ENCODE assay signal across 25 cellular contexts in genomic region chr13:41579168-41579567, GRCh38.
"Had no signal": no experiment of that assay in that cellular context is flagged by ENCODE, and none has a peak within 500 bp of the region (broad histone marks: within the 10 kb centered on the region; RNA-seq: fewer than 3 reads in every experiment).

No MANE protein-coding gene starts in this region.

- H3K27ac ChIP-seq: left ventricle myocardium inferior, ovary, right atrium auricular region, skin epidermis, stomach, testis, thyroid gland, transverse colon, upper lobe of left lung, vagina had no signal

- H3K27me3 ChIP-seq: ovary, right atrium auricular region, stomach, testis, thyroid gland, transverse colon, upper lobe of left lung, vagina had no signal

- FAIRE-seq: islet of Langerhans, kidney had no signal

- H3K4me1 ChIP-seq: right atrium auricular region, testis, transverse colon, vagina had no signal

- H3K9me3 ChIP-seq: left ventricle myocardium inferior, ovary, right atrium auricular region, stomach, testis, thyroid gland, transverse colon, upper lobe of left lung, vagina had no signal

- ATAC-seq: naive thymus-derived CD4-positive, alpha-beta T cell; natural killer cell treated with Interleukin-12 subunit alpha and Interleukin-12 subunit beta and Interleukin-15 and Interleukin-18, amount 100 ng/mL, for 72 hours; sciatic nerve; stimulated activated naive B cell treated with anti-CD40 and anti-IgM and Interleukin-4, amounts not matched to agents 10 μg/mL and 1 μg/mL and 100 μg/mL, for 72 hours; stimulated activated naive CD8-positive, alpha-beta T cell treated with anti-CD3 and anti-CD28 coated beads, Interleukin-15, Interleukin-2, amounts not matched to agents 100 U/mL and 50 U/mL, for 24 hours had no signal

- DNase-seq: hypothalamus; immature natural killer cell; kidney; left ventricle myocardium inferior; mesendoderm; naive thymus-derived CD4-positive, alpha-beta T cell; ovary; stimulated activated CD4-positive, alpha-beta T cell treated with anti-CD3 and anti-CD28 coated beads, Interleukin-12 subunit alpha, Interleukin-12 subunit beta, amount 100 ng/mL, for 4 hours; stimulated activated CD4-positive, alpha-beta T cell treated with anti-CD3 and anti-CD28 coated beads, Interleukin-15, amount 100 ng/mL, for 24 hours; stimulated activated CD4-positive, alpha-beta T cell treated with anti-CD3 and anti-CD28 coated beads, Interleukin-2, amount 100 ng/mL, for 24 hours; stimulated activated CD4-positive, alpha-beta T cell treated with anti-CD3 and anti-CD28 coated beads, Interleukin-4, amount 100 ng/mL, for 1 hour; stimulated activated naive B cell treated with anti-CD40 and anti-IgM and Interleukin-4, amounts not matched to agents 10 μg/mL and 1 μg/mL and 100 μg/mL, for 72 hours; stimulated activated naive CD8-positive, alpha-beta T cell treated with anti-CD3 and anti-CD28 coated beads, Interleukin-15, Interleukin-2, amounts not matched to agents 100 U/mL and 50 U/mL, for 24 hours; stomach; testis; thyroid gland; transverse colon; upper lobe of left lung had no signal

- H3K4me3 ChIP-seq: left ventricle myocardium inferior, lung, ovary, right atrium auricular region, skin epidermis, stomach, testis, thyroid gland, transverse colon, upper lobe of left lung, vagina had no signal

- H3K36me3 ChIP-seq: ovary, right atrium auricular region, thyroid gland, upper lobe of left lung, vagina had no signal
